In genomic region chr12:132557291-132557968, GRCh38 we compare ENCODE assay signal across 26 cellular contexts. TPM values are rescaled to one million over a fixed set of nuclear protein-coding genes. Genes with fewer than 3 reads are reported as not detected.
DNase-seq lines count a peak whose midpoint lies in the region; ATAC-seq and TF ChIP-seq lines count a peak whose summit lies in the region.
"Had no signal": no experiment of that assay in that cellular context is flagged by ENCODE, and none has a peak within 500 bp of the region (broad histone marks: within the 10 kb centered on the region; RNA-seq: fewer than 3 reads in every experiment).

No MANE protein-coding gene starts in this region.

- DNase-seq in natural killer cell (no peak), WERI-Rb-1 (no peak), nephron progenitor cell (no peak), cerebellum (ENCODE audit: low spot score) (no peak), DMS114 treated with DMSO at 0.1 percent for 48 hours (lab: John Stamatoyannopoulos, UW; ENCODE audit: unreplicated experiment) (no peak)
- no peak for DNase-seq in natural killer cell treated with Interleukin-12 subunit alpha and Interleukin-12 subunit beta and Interleukin-15 and Interleukin-18, amount 100 ng/mL, for 72 hours (ENCODE audit: low spot score)
- DNase-seq: 8988T; ACHN; CD4-positive, alpha-beta T cell; GOT3; HCEC 1CT; MM.1S; NCI-H1694; NCI-H2029 treated with DMSO at 0.1 percent for 48 hours; NCI-H446 treated with DMSO at 0.1 percent for 48 hours; NCI-H526; NK-92 treated with Interleukin-12 subunit alpha and Interleukin-12 subunit beta, amount 100 ng/mL, for 24 hours; PC-3; Right ventricle myocardium superior had no signal

- H3K9me3 ChIP-seq in WERI-Rb-1 (ENCODE audit: severe bottlenecking): no peaks in the 10 kb centered on the region
- H3K9me3 ChIP-seq: SJSA1 had no signal

- peaks cover 4 to 28% of the 10 kb centered on the region in 2 donors for H3K4me1 Mint-ChIP-seq in natural killer cell
- peaks cover 0 to 7% of the 10 kb centered on the region in 2 donors for H3K4me1 Mint-ChIP-seq in natural killer cell treated with Interleukin-12 subunit alpha and Interleukin-12 subunit beta and Interleukin-15 and Interleukin-18, amount 100 ng/mL, for 72 hours (ENCODE audit: low read depth in 2 of 2)
- peaks cover 12% of the 10 kb centered on the region for H3K4me1 Mint-ChIP-seq in nephron progenitor cell

- no peak overlapping the region; the same call in 1 of the 2 replicates for H3K4me3 ChIP-seq in WERI-Rb-1 (ENCODE audit: low read depth, low read length)
- H3K4me3 ChIP-seq: SJSA1 had no signal

- H3K27me3 Mint-ChIP-seq in natural killer cell (ENCODE audit: low read depth in 2 of 2) (peaks cover 0 to 7% of the 10 kb centered on the region in 2 donors), nephron progenitor cell (ENCODE audit: low read depth, poor library complexity) (peaks cover 6% of the 10 kb centered on the region)
- peaks cover 0 to 3% of the 10 kb centered on the region in 2 donors for H3K27me3 Mint-ChIP-seq in natural killer cell treated with Interleukin-12 subunit alpha and Interleukin-12 subunit beta and Interleukin-15 and Interleukin-18, amount 100 ng/mL, for 72 hours

- intact Hi-C loops in natural killer cell (cut with micrococcal nuclease): no loop called here

- H3K9me3 Mint-ChIP-seq in natural killer cell: no peaks in the 10 kb centered on the region
- H3K9me3 Mint-ChIP-seq in natural killer cell treated with Interleukin-12 subunit alpha and Interleukin-12 subunit beta and Interleukin-15 and Interleukin-18, amount 100 ng/mL, for 72 hours: no peaks in the 10 kb centered on the region
- no peaks in the 10 kb centered on the region for H3K9me3 Mint-ChIP-seq in nephron progenitor cell
- H3K9me3 Mint-ChIP-seq: CD4-positive, alpha-beta T cell had no signal

- H3K27ac ChIP-seq in WERI-Rb-1: peak overlapping the region; percentile 92
- H3K27ac ChIP-seq: SJSA1 had no signal

- H3K27me3 ChIP-seq in WERI-Rb-1 (ENCODE audit: insufficient read depth, low read depth, severe bottlenecking): no peaks in the 10 kb centered on the region

- no peaks in the 10 kb centered on the region for H3K36me3 Mint-ChIP-seq in natural killer cell
- no peaks in the 10 kb centered on the region for H3K36me3 Mint-ChIP-seq in natural killer cell treated with Interleukin-12 subunit alpha and Interleukin-12 subunit beta and Interleukin-15 and Interleukin-18, amount 100 ng/mL, for 72 hours
- H3K36me3 Mint-ChIP-seq in nephron progenitor cell (ENCODE audit: low read depth): no peaks in the 10 kb centered on the region

- ATAC-seq in natural killer cell: no peak
- ATAC-seq in natural killer cell treated with Interleukin-12 subunit alpha and Interleukin-12 subunit beta and Interleukin-15 and Interleukin-18, amount 100 ng/mL, for 72 hours: no peak
- no peak for ATAC-seq in HG03521 (IDR thresholded peaks at IDR 0.05; ENCODE audit: unreplicated experiment)
- ATAC-seq in HG03354 (IDR thresholded peaks at IDR 0.05; ENCODE audit: poor library complexity, severe bottlenecking, unreplicated experiment): no peak
- ATAC-seq: PC-3 had no signal

- TF ChIP-seq CTCF in natural killer cell (IDR thresholded peaks at IDR 0.05): no peak
- no peak for TF ChIP-seq CTCF in WERI-Rb-1 (IDR thresholded peaks at IDR 0.05; ENCODE audit: low read depth, low read length)
- no peak for TF ChIP-seq CTCF in nephron progenitor cell (IDR thresholded peaks at IDR 0.05)

- H3K36me3 ChIP-seq in WERI-Rb-1: peaks cover 11% of the 10 kb centered on the region
- H3K36me3 ChIP-seq: SJSA1 had no signal

- H3K27ac Mint-ChIP-seq in natural killer cell (no peak overlapping the region), nephron progenitor cell (no peak overlapping the region)
- no peak overlapping the region for H3K27ac Mint-ChIP-seq in natural killer cell treated with Interleukin-12 subunit alpha and Interleukin-12 subunit beta and Interleukin-15 and Interleukin-18, amount 100 ng/mL, for 72 hours
- H3K27ac Mint-ChIP-seq: CD4-positive, alpha-beta T cell had no signal

- peak overlapping the region; percentile 49 for H3K4me3 Mint-ChIP-seq in natural killer cell
- H3K4me3 Mint-ChIP-seq in natural killer cell treated with Interleukin-12 subunit alpha and Interleukin-12 subunit beta and Interleukin-15 and Interleukin-18, amount 100 ng/mL, for 72 hours: no peak overlapping the region
- peak overlapping the region; percentile 39 for H3K4me3 Mint-ChIP-seq in nephron progenitor cell

RNA-seq across cellular contexts. Expression of gene LRCOL1, which starts 53.0 kb away (rescaled TPM):
- not detected for total RNA-seq in natural killer cell
- not detected for total RNA-seq in natural killer cell treated with Interleukin-12 subunit alpha and Interleukin-12 subunit beta and Interleukin-15 and Interleukin-18, amount 100 ng/mL, for 72 hours
- total RNA-seq in cerebellum: not detected
- total RNA-seq: CD4-positive, alpha-beta T cell; Daoy; G401; HT1080; PC-3; Right ventricle myocardium superior; RPMI7951; SJSA1 had no signal
